Comparison of ENCODE assay signal across 12 cellular contexts in the genomic region with DNA sequence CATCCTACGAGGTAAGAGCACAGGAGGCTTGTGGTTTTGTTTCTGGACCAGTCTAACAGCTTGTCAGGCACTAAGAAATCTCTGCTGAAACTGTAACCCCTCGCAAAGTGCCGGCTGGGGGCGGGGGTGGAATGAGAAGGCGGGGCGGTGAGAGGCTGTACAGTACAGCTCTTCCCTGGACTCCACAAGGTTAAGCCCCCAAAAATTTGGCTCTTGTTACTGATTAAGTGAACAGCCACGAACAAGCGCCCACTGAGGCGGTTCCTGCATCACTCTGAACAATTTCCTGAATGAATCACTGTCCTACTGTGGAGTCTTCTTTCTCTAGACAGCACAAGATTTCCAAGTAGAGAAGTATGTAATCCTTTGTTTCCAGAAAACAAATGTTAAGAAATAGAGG. TPM values are rescaled to one million over a fixed set of nuclear protein-coding genes. Genes with fewer than 3 reads are reported as not detected.
DNase-seq lines count a peak whose midpoint lies in the region; ATAC-seq, FAIRE-seq and TF ChIP-seq lines count a peak whose summit lies in the region.
"Had no signal": no experiment of that assay in that cellular context is flagged by ENCODE, and none has a peak within 500 bp of the region (broad histone marks: within the 10 kb centered on the region; RNA-seq: fewer than 3 reads in every experiment).

No MANE protein-coding gene starts in this region.

- H3K36me3 Mint-ChIP-seq in osteocyte (ENCODE audit: unreplicated experiment), result no peaks in the 10 kb centered on the region
- H3K36me3 Mint-ChIP-seq: WTC11 had no signal

- no peaks in the 10 kb centered on the region for H3K27me3 ChIP-seq in effector memory CD4-positive, alpha-beta T cell (replicated peaks; ENCODE audit: control insufficient read depth, insufficient read depth, low read length, poor library complexity, severe bottlenecking)

- DNase-seq in H54 (ENCODE audit: insufficient read length, low spot score), result peak; percentile 62
- peak; percentile 30 for DNase-seq in RWPE1 (ENCODE audit: low spot score)
- DNase-seq in epithelial cell of proximal tubule (ENCODE audit: low read depth), result no peak
- DNase-seq in sciatic nerve (ENCODE audit: low spot score), result no peak
- no peak for DNase-seq in osteocyte (ENCODE audit: extremely low spot score, unreplicated experiment)
- DNase-seq in central memory CD4-positive, alpha-beta T cell, result no peak
- DNase-seq in effector CD4-positive, alpha-beta T cell, result no peak
- DNase-seq in effector memory CD4-positive, alpha-beta T cell, result no peak
- DNase-seq: hypothalamus had no signal

- no peak for FAIRE-seq in H54 (lab: Jason Lieb, UNC)

- no peaks in the 10 kb centered on the region for H3K36me3 ChIP-seq in effector memory CD4-positive, alpha-beta T cell (ENCODE audit: control insufficient read depth, insufficient read depth, low read length)

- H3K27me3 Mint-ChIP-seq in osteocyte (ENCODE audit: unreplicated experiment), result peaks cover 3% of the 10 kb centered on the region

- no peaks in the 10 kb centered on the region for H3K9me3 Mint-ChIP-seq in osteocyte (ENCODE audit: unreplicated experiment)
- H3K9me3 Mint-ChIP-seq: WTC11 had no signal

- H3K27ac Mint-ChIP-seq in osteocyte (ENCODE audit: unreplicated experiment), result no peak overlapping the region
- H3K27ac Mint-ChIP-seq: WTC11 had no signal

- H3K4me1 ChIP-seq in effector memory CD4-positive, alpha-beta T cell (ENCODE audit: control insufficient read depth, insufficient read depth, low read length, poor library complexity, severe bottlenecking), result peaks cover 9% of the 10 kb centered on the region

- no peak overlapping the region for H3K4me3 Mint-ChIP-seq in osteocyte (ENCODE audit: unreplicated experiment)
- H3K4me3 Mint-ChIP-seq: WTC11 had no signal

- H3K27ac ChIP-seq in RWPE1, result peak overlapping the region; percentile 23; the same call in 1 of the 2 replicates
- H3K27ac ChIP-seq in effector memory CD4-positive, alpha-beta T cell (ENCODE audit: insufficient read depth, low read length, poor library complexity, severe bottlenecking), result no peak overlapping the region

- peaks cover 2% of the 10 kb centered on the region for H3K4me1 Mint-ChIP-seq in osteocyte (ENCODE audit: unreplicated experiment)
- H3K4me1 Mint-ChIP-seq: WTC11 had no signal

- H3K9me3 ChIP-seq in effector memory CD4-positive, alpha-beta T cell (ENCODE audit: control insufficient read depth, low read length), result no peaks in the 10 kb centered on the region

- POLR2A ChIA-PET in RWPE1 (lab: Yijun Ruan, JAX; ENCODE audit: low non-redundant PET), result no interaction called here

- no peak for TF ChIP-seq POLR2A in H54 (IDR thresholded peaks at IDR 0.05; ENCODE audit: low read depth, low read length)

- TF ChIP-seq CTCF in RWPE1 (conservative IDR thresholded peaks at IDR 0.05; ENCODE audit: low read depth), result no peak
- TF ChIP-seq CTCF in epithelial cell of proximal tubule (conservative IDR thresholded peaks at IDR 0.05; ENCODE audit: low read depth, low read length), result no peak
- TF ChIP-seq CTCF in osteocyte (IDR thresholded peaks at IDR 0.05), result no peak

- peak; percentile 34 for ATAC-seq in sciatic nerve
- ATAC-seq: WTC11 had no signal

- CTCF ChIA-PET in RWPE1 (lab: Yijun Ruan, JAX), result no interaction called here

- peak overlapping the region; percentile 30 for H3K4me3 ChIP-seq in epithelial cell of proximal tubule (ENCODE audit: low read depth, low read length)
- H3K4me3 ChIP-seq in effector memory CD4-positive, alpha-beta T cell (ENCODE audit: insufficient read depth, low read depth, low read length, poor library complexity, severe bottlenecking), result no peak overlapping the region

- intact Hi-C loops in sciatic nerve (cut with DNase I), result no loop called here

RNA-seq across cellular contexts. Expression of a gene that starts 6.8 kb away (rescaled TPM):
- total RNA-seq in epithelial cell of proximal tubule (not detected in 2 replicates), sciatic nerve (not detected), osteocyte (not detected in 2 replicates)
- total RNA-seq: dermis microvascular lymphatic vessel endothelial cell, NCI-H460, WTC11 had no signal

RNA-seq across cellular contexts. Expression of a gene that starts 31.9 kb away (rescaled TPM):
- not detected in 2 replicates for total RNA-seq in epithelial cell of proximal tubule
- 0.67 TPM for total RNA-seq in sciatic nerve
- total RNA-seq in osteocyte, result 14.6 and 15.2 TPM in 2 replicates
- total RNA-seq: dermis microvascular lymphatic vessel endothelial cell had no signal

RNA-seq across cellular contexts. Expression of a gene that starts 52.5 kb away (rescaled TPM):
- total RNA-seq in epithelial cell of proximal tubule (1.6 and 2.9 TPM in 2 replicates), sciatic nerve (13.6 TPM), osteocyte (not detected in 2 replicates)

Comparison
In these comparisons a context has a peak if more than half of its experiments do, and no peak if none do; other contexts are left out.
1. DNase-seq: peak in H54 (single experiment) and RWPE1 (single experiment); none in epithelial cell of proximal tubule (single experiment), sciatic nerve (single experiment), osteocyte (single experiment), central memory CD4-positive, alpha-beta T cell (single experiment), effector CD4-positive, alpha-beta T cell (single experiment) and effector memory CD4-positive, alpha-beta T cell (0 of 3).